ENCODE assay signal across 21 cellular contexts in the genomic region with DNA sequence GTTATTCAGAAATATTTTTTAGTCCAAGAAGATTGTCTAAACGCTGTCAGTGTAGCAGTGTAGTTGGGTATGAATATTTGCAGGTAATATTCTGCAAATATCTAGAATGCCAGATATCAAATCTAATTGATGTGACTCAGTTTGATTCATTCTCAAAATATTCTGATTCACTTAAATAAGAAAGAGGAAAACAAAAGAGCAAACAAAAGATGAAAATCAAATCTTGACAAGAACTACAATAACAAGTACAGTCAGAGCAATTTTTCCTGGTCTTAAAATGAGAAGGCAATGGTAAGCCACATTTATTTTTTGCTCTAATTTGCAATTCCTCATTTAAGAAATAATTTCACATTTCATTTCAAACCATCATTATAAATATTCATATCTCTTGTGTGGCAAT.
"Had no signal": no experiment of that assay in that cellular context is flagged by ENCODE, and none has a peak within 500 bp of the region (broad histone marks: within the 10 kb centered on the region; RNA-seq: fewer than 3 reads in every experiment).

No MANE protein-coding gene starts in this region.

- H3K4me1 ChIP-seq: colonic mucosa, esophagus muscularis mucosa, heart right ventricle, left lung, lower lobe of right lung had no signal

- FAIRE-seq: endometrium, frontal cortex, keratinocyte had no signal

- H3K27me3 ChIP-seq: colonic mucosa, esophagus muscularis mucosa, foreskin keratinocyte, heart right ventricle, left lung had no signal

- H3K27ac ChIP-seq: colonic mucosa, esophagus muscularis mucosa, foreskin keratinocyte, heart right ventricle, left lung, lower lobe of right lung had no signal

- H3K36me3 ChIP-seq: colonic mucosa, esophagus muscularis mucosa, heart right ventricle, left lung, lower lobe of right lung had no signal

- ATAC-seq: effector memory CD8-positive, alpha-beta T cell; foreskin keratinocyte; heart right ventricle; left cardiac atrium; left lung; left ventricle myocardium superior; lower lobe of right lung; mucosa of descending colon had no signal

- H3K4me3 ChIP-seq: colonic mucosa, esophagus muscularis mucosa, heart right ventricle, left lung, lower lobe of right lung, mucosa of descending colon had no signal

- DNase-seq: colonic mucosa; cortex of kidney; effector CD8-positive, alpha-beta T cell; effector memory CD8-positive, alpha-beta T cell; endodermal cell; glutamatergic neuron; head of caudate nucleus; heart right ventricle; hippocampal formation; left cardiac atrium; left lung; left ventricle myocardium superior; lower lobe of right lung; mesenchymal stem cell; mucosa of descending colon; naive B cell had no signal

- H3K9me3 ChIP-seq: colonic mucosa, esophagus muscularis mucosa, heart right ventricle, lower lobe of right lung had no signal
